8 cellular contexts compared by ENCODE assay signal in the genomic region with DNA sequence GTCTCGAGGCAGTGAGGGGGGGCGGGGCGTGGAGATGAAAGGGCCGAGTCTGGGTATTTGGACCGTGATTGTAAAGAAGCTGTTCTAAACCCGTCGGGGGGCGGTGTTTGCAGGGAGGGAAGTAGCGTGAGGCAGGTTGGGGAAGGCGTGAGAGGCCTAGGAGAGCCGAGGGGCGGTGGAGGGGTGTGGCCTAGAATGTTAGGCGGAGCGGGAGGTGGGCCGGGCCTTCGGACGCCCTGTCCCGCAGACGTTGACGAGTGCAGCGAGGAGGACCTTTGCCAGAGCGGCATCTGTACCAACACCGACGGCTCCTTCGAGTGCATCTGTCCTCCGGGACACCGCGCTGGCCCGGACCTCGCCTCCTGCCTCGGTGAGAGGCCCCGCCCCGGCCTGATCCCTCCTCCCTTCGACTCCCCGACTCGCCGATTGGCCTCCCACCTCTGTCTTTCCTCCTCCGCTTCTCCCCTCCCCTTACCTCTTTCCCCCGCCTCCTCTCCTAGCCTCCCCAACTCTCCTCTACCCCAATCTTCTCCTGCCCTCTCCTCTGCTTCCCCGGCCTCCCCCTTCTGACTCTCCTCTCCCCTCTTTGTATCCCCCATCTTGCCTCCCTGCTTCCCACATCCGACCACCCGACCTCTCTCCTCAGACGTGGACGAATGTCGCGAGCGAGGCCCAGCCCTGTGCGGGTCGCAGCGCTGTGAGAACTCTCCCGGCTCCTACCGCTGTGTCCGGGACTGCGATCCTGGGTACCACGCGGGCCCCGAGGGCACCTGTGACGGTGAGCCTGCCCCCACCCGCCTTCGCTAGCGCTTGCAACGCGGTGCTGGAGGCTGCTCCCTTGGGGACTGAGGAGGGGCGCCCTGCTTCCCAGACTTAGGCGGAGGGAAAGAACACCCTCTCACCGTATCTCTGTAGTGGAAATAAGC. TPM values are rescaled to one million over a fixed set of nuclear protein-coding genes. Genes with fewer than 3 reads are reported as not detected.
DNase-seq lines count a peak whose midpoint lies in the region; ATAC-seq, FAIRE-seq and TF ChIP-seq lines count a peak whose summit lies in the region.

No MANE protein-coding gene starts in this region.

- peak; percentile 69 for ATAC-seq in right cardiac atrium

- H3K36me3 Mint-ChIP-seq in MCF 10A (ENCODE audit: insufficient read depth, unreplicated experiment) = peaks cover 23% of the 10 kb centered on the region
- peaks cover 29% of the 10 kb centered on the region for H3K36me3 Mint-ChIP-seq in activated naive CD8-positive, alpha-beta T cell treated with anti-CD3 and anti-CD28 coated beads for 36 hours

- no peaks in the 10 kb centered on the region for H3K27me3 Mint-ChIP-seq in MCF 10A (ENCODE audit: insufficient read depth, unreplicated experiment)
- no peaks in the 10 kb centered on the region for H3K27me3 Mint-ChIP-seq in activated naive CD8-positive, alpha-beta T cell treated with anti-CD3 and anti-CD28 coated beads for 36 hours

- H2AFZ ChIP-seq in KMS-11 (ENCODE audit: low read depth) = peak overlapping the region; percentile 90

- peak overlapping the region; percentile 94 for H3K4me2 ChIP-seq in KMS-11

- no peaks in the 10 kb centered on the region for H3K9me3 Mint-ChIP-seq in MCF 10A (ENCODE audit: unreplicated experiment)
- no peaks in the 10 kb centered on the region for H3K9me3 Mint-ChIP-seq in activated naive CD8-positive, alpha-beta T cell treated with anti-CD3 and anti-CD28 coated beads for 36 hours

- H3K4me3 Mint-ChIP-seq in MCF 10A (ENCODE audit: unreplicated experiment) = no peak overlapping the region
- peak overlapping the region; percentile 97 for H3K4me3 Mint-ChIP-seq in activated naive CD8-positive, alpha-beta T cell treated with anti-CD3 and anti-CD28 coated beads for 36 hours

- no peaks in the 10 kb centered on the region for H3K9me3 ChIP-seq in breast epithelium
- no peaks in the 10 kb centered on the region for H3K9me3 ChIP-seq in right cardiac atrium (ENCODE audit: control insufficient read depth, low read length)
- H3K9me3 ChIP-seq in small intestine (ENCODE audit: control insufficient read depth, low read depth) = no peaks in the 10 kb centered on the region

- FAIRE-seq in small intestine (lab: Jason Lieb, UNC) = no peak

- no TSS peak for BruUV-seq in MCF 10A (replicated peaks; lab: Mats Ljungman, UMichigan)

- H3K9ac ChIP-seq in KMS-11 = peak overlapping the region; percentile 81

- no peak overlapping the region for H3K27ac Mint-ChIP-seq in MCF 10A (ENCODE audit: low read depth, unreplicated experiment)
- peak overlapping the region; percentile 97 for H3K27ac Mint-ChIP-seq in activated naive CD8-positive, alpha-beta T cell treated with anti-CD3 and anti-CD28 coated beads for 36 hours

- intact Hi-C loops in breast epithelium (cut with DNase I; ENCODE audit: low total_unique reads) = no loop called here
- intact Hi-C loops in MCF 10A (cut with micrococcal nuclease) = no loop called here
- intact Hi-C loops in right cardiac atrium (cut with DNase I) = no loop called here

- peak overlapping the region; percentile 54 to 89 (median 73) for H3K4me3 ChIP-seq in breast epithelium
- no peak overlapping the region for H3K4me3 ChIP-seq in KMS-11 (IDR thresholded peaks at IDR 0.05; ENCODE audit: insufficient read depth, low read depth, low read length)
- H3K4me3 ChIP-seq in right cardiac atrium (ENCODE audit: low read length) = peak overlapping the region; percentile 37
- peak overlapping the region; percentile 50 to 77 for H3K4me3 ChIP-seq in small intestine (ENCODE audit: low read depth in 1 of 2, low read length in 2 of 2)

- H3K27me3 ChIP-seq in breast epithelium = no peaks in the 10 kb centered on the region
- no peaks in the 10 kb centered on the region for H3K27me3 ChIP-seq in KMS-11 (ENCODE audit: insufficient read depth, low read depth)
- no peaks in the 10 kb centered on the region for H3K27me3 ChIP-seq in right cardiac atrium (ENCODE audit: control insufficient read depth, insufficient read depth)
- no peaks in the 10 kb centered on the region for H3K27me3 ChIP-seq in small intestine (ENCODE audit: control insufficient read depth in 2 of 2, insufficient read depth in 2 of 2, low read length in 2 of 2)

- CTCF ChIA-PET in MCF 10A (lab: Yijun Ruan, JAX) = interaction anchor here (4.4 kb wide), 1 partner anchor 20 kb away, joined by 37 read pairs; no protein-coding TSS in a partner anchor

- H3K27ac ChIP-seq in breast epithelium = peak overlapping the region; percentile 87 to 94
- H3K27ac ChIP-seq in KMS-11 = peak overlapping the region; percentile 77
- H3K27ac ChIP-seq in right cardiac atrium (ENCODE audit: low read length) = peak overlapping the region; percentile 77
- H3K27ac ChIP-seq in small intestine (ENCODE audit: low read depth in 1 of 2, low read length in 1 of 2) = peak overlapping the region; percentile 96

- DNase-seq in breast epithelium (ENCODE audit: low spot score in 2 of 2) (peak; percentile 76 to 84), MCF 10A (ENCODE audit: unreplicated experiment) (no peak), SKM-1 treated with dmso at 0.1 percent for 144 hours (lab: John Stamatoyannopoulos, UW; ENCODE audit: unreplicated experiment) (peak; percentile 92), right cardiac atrium (peak; percentile 91 to 93 (median 92)), small intestine (peak; percentile 90), NCI-H1694 (lab: John Stamatoyannopoulos, UW) (no peak)
- peak; percentile 89 for DNase-seq in activated naive CD8-positive, alpha-beta T cell treated with anti-CD3 and anti-CD28 coated beads for 36 hours

- no peaks in the 10 kb centered on the region for H3K79me2 ChIP-seq in KMS-11 (ENCODE audit: insufficient read depth, low read depth)

- POLR2A ChIA-PET in MCF 10A (lab: Yijun Ruan, JAX) = no interaction called here

- TF ChIP-seq CTCF in breast epithelium (IDR thresholded peaks at IDR 0.05) (no peak), MCF 10A (IDR thresholded peaks at IDR 0.05; ENCODE audit: unreplicated experiment) (no peak), KMS-11 (conservative IDR thresholded peaks at IDR 0.05; ENCODE audit: low read depth, low read length) (no peak)

- peaks cover 0 to 3% of the 10 kb centered on the region in 2 donors for H3K4me1 ChIP-seq in breast epithelium
- H3K4me1 ChIP-seq in KMS-11 (ENCODE audit: low read depth, poor library complexity, severe bottlenecking) = peaks cover 26% of the 10 kb centered on the region
- no peaks in the 10 kb centered on the region for H3K4me1 ChIP-seq in right cardiac atrium (ENCODE audit: control insufficient read depth, insufficient read depth, low read length)
- H3K4me1 ChIP-seq in small intestine (ENCODE audit: control insufficient read depth in 2 of 2, insufficient read depth in 1 of 2, low read depth in 1 of 2, low read length in 1 of 2) = no peaks in the 10 kb centered on the region

- no peak for TF ChIP-seq POLR2A in breast epithelium (IDR thresholded peaks at IDR 0.05)

- H3K4me1 Mint-ChIP-seq in MCF 10A (ENCODE audit: insufficient read depth, unreplicated experiment) = peaks cover 27% of the 10 kb centered on the region
- peaks cover 42% of the 10 kb centered on the region for H3K4me1 Mint-ChIP-seq in activated naive CD8-positive, alpha-beta T cell treated with anti-CD3 and anti-CD28 coated beads for 36 hours

- no peaks in the 10 kb centered on the region for H4K20me1 ChIP-seq in KMS-11 (ENCODE audit: insufficient read depth)

- H3K36me3 ChIP-seq in breast epithelium (no peaks in the 10 kb centered on the region), KMS-11 (ENCODE audit: insufficient read depth) (no peaks in the 10 kb centered on the region; the same call in 1 of the 2 replicates), small intestine (ENCODE audit: control insufficient read depth in 2 of 2, insufficient read depth in 2 of 2, low read length in 2 of 2) (peaks cover 0 to under 1% of the 10 kb centered on the region in 2 donors)

- 21% methylated on average over 66 of the region's 66 CpGs for WGBS in right cardiac atrium
- 1 to 7% (median 2%) methylated on average over 48 to 66 of the region's 66 CpGs for WGBS in small intestine, 3 donors

RNA-seq across cellular contexts. Expression of gene LTBP4, which starts 12.8 kb away (rescaled TPM):
- total RNA-seq in breast epithelium (100 to 1,000 TPM in 1 of 3 donors, 10 to 100 TPM in 2; 52.7 to 130 (median 89.1) TPM), MCF 10A (2022) (76.4 and 103 TPM in 2 replicates), right cardiac atrium (100 to 1,000 TPM; 307 to 473 (median 324) TPM)
- 100 to 1,000 TPM in 1 of 2 experiments, 10 to 100 TPM in 1; 99.3 to 102 TPM for total RNA-seq in activated naive CD8-positive, alpha-beta T cell treated with anti-CD3 and anti-CD28 coated beads for 36 hours
- polyA plus RNA-seq in right cardiac atrium (216 TPM), small intestine (100 to 1,000 TPM in 1 of 3 donors, 10 to 100 TPM in 2; 63.3 to 162 (median 69.2) TPM)

RNA-seq across cellular contexts. Expression of gene SHKBP1, which starts 37.3 kb away (rescaled TPM):
- total RNA-seq in breast epithelium (10 to 100 TPM; 25.8 to 42.9 (median 34.1) TPM), MCF 10A (2022) (41.5 and 44.0 TPM in 2 replicates), right cardiac atrium (10 to 100 TPM; 19.7 to 23.0 (median 20.4) TPM)
- 10 to 100 TPM; 71.1 to 74.5 TPM for total RNA-seq in activated naive CD8-positive, alpha-beta T cell treated with anti-CD3 and anti-CD28 coated beads for 36 hours
- polyA plus RNA-seq in right cardiac atrium (22.8 TPM), small intestine (10 to 100 TPM; 56.6 to 70.3 (median 64.2) TPM)

Comparison
In these comparisons a context has a peak if more than half of its experiments do, and no peak if none do; other contexts are left out.
1. DNase-seq: peak in breast epithelium (2 of 2), SKM-1 treated with dmso at 0.1 percent for 144 hours (single experiment), activated naive CD8-positive, alpha-beta T cell treated with anti-CD3 and anti-CD28 coated beads for 36 hours (single experiment), right cardiac atrium (3 of 3) and small intestine (single experiment); none in MCF 10A (single experiment) and NCI-H1694 (single experiment).
2. Peak in every context shown above with its lines, with median percentiles within 50 percentile points of each other: H3K27ac ChIP-seq.